9 cellular contexts compared by ENCODE assay signal in genomic region chr1:63317007-63317813, GRCh38. TPM values are rescaled to one million over a fixed set of nuclear protein-coding genes. Genes with fewer than 3 reads are reported as not detected.
DNase-seq lines count a peak whose midpoint lies in the region; ATAC-seq, FAIRE-seq and TF ChIP-seq lines count a peak whose summit lies in the region.
"Had no signal": no experiment of that assay in that cellular context is flagged by ENCODE, and none has a peak within 500 bp of the region (broad histone marks: within the 10 kb centered on the region; RNA-seq: fewer than 3 reads in every experiment).

No MANE protein-coding gene starts in this region.

- in situ Hi-C loops in G401 (cut with HindIII; ENCODE audit: low sequenced_read_pairs), result no loop called here
- in situ Hi-C loops in K562 (cut with MboI), result loop anchor here (5.0 kb wide), 1 partner anchor 125 kb away; no protein-coding TSS in a partner anchor

- TF ChIP-seq POLR2A in H54 (IDR thresholded peaks at IDR 0.05; ENCODE audit: low read depth, low read length) (no peak; the same call in 1 of the 2 replicates), K562 (conservative IDR thresholded peaks at IDR 0.05) (no peak), spleen (IDR thresholded peaks at IDR 0.05) (no peak)

- H3K4me3 ChIP-seq in K562, result peak overlapping the region; percentile 44
- peak overlapping the region; percentile 28 to 70 (median 50) for H3K4me3 ChIP-seq in spleen

- H2AFZ ChIP-seq in K562 (ENCODE audit: low read depth, low read length), result peak overlapping the region; percentile 77

- DNase-seq in G401 (ENCODE audit: low spot score), result peak; percentile 15
- peak; percentile 53 for DNase-seq in H54 (ENCODE audit: insufficient read length, low spot score)
- DNase-seq in RWPE1 (ENCODE audit: low spot score), result peak; percentile 66
- DNase-seq in K562 (ENCODE audit: extremely low read depth in 1 of 4, low spot score in 3 of 4), result peak; percentile 80 to 91 (median 85)
- peak; percentile 89 for DNase-seq in iPS-NIHi11 (ENCODE audit: low spot score)
- DNase-seq in spleen, result peak; percentile 93
- no peak for DNase-seq in OCI-M2 (lab: John Stamatoyannopoulos, UW; ENCODE audit: unreplicated experiment)

- TF ChIP-seq CTCF in LNCAP (IDR thresholded peaks at IDR 0.05) (peak; percentile 68), RWPE1 (conservative IDR thresholded peaks at IDR 0.05; ENCODE audit: low read depth) (peak; percentile 68), K562 (IDR thresholded peaks at IDR 0.05 in 2 of 3, conservative IDR thresholded peaks at IDR 0.05 in 1 of 3; ENCODE audit: insufficient read depth in 2 of 3, low read depth in 1 of 3, low read length in 3 of 3) (peak; percentile 72 to 87 (median 79)), spleen (IDR thresholded peaks at IDR 0.05 in 8 of 11, conservative IDR thresholded peaks at IDR 0.05 in 3 of 11) (peak in 9 of 11 experiments; percentile 13 to 72 (median 56))

- FAIRE-seq in H54 (lab: Jason Lieb, UNC) (no peak), K562 (lab: Jason Lieb, UNC) (peak; percentile 59)
- FAIRE-seq: colon had no signal

- H4K20me1 ChIP-seq in K562 (replicated peaks; ENCODE audit: control insufficient read depth, insufficient read depth, low read length), result no peaks in the 10 kb centered on the region

- intact Hi-C loops in K562 (cut with micrococcal nuclease), result loop anchor here (1.0 to 5.0 kb wide), 2 partner anchors 124 to 220 kb away; no protein-coding TSS in a partner anchor
- intact Hi-C loops in spleen (cut with DNase I; ENCODE audit: low total_unique reads), result no loop called here

- H3K4me1 ChIP-seq in K562 (replicated peaks in 1 of 2; ENCODE audit: control insufficient read depth in 2 of 2, insufficient read depth in 2 of 2, low read length in 2 of 2) (peaks cover 4 to 20% of the 10 kb centered on the region in 2 experiments; a peak in 4 of 5 replicates), spleen (peaks cover 4 to 56% (median 43%) of the 10 kb centered on the region in 6 donors)

- H3K9me1 ChIP-seq in K562 (ENCODE audit: control insufficient read depth, insufficient read depth, low read length), result no peaks in the 10 kb centered on the region

- CTCF ChIA-PET in RWPE1 (lab: Yijun Ruan, JAX) (interaction anchor here (0.6 to 1.8 kb wide), 6 partner anchors 9 to 219 kb away, joined by 3 to 14 read pairs (median 3); no protein-coding TSS in a partner anchor), K562 (lab: Yijun Ruan, JAX; ENCODE audit: low intra/inter-chr PET ratio) (interaction anchor here (0.5 to 2.0 kb wide), 3 partner anchors 124 to 1929 kb away, joined by 3 to 8 read pairs (median 3); no protein-coding TSS in a partner anchor)

- peak overlapping the region; percentile 48 for H3K4me2 ChIP-seq in K562 (ENCODE audit: insufficient read depth, low read length)

- H3K27me3 ChIP-seq in K562 (ENCODE audit: control insufficient read depth in 2 of 2, insufficient read depth in 2 of 2, low read length in 2 of 2) (peaks cover 0 to 4% of the 10 kb centered on the region in 2 experiments; a peak in 1 of 5 replicates), spleen (replicated peaks in 1 of 7) (peaks cover 23 to 98% (median 87%) of the 10 kb centered on the region in 7 donors)

- H3K36me3 ChIP-seq in K562 (ENCODE audit: control insufficient read depth, insufficient read depth, low read length), result no peaks in the 10 kb centered on the region
- no peaks in the 10 kb centered on the region for H3K36me3 ChIP-seq in spleen

- no peak overlapping the region for H3K27ac ChIP-seq in RWPE1
- H3K27ac ChIP-seq in K562 (ENCODE audit: extremely low read depth, low read depth, low read length), result no peak overlapping the region
- no peak overlapping the region for H3K27ac ChIP-seq in spleen

- WGBS in K562 (ENCODE audit: insufficient coverage, low coverage, missing lambda C conversion rate), result 2% methylated on average over 49 of the region's 78 CpGs
- WGBS in spleen, 5 donors, result 1 to 3% (median 2%) methylated on average over 17 to 78 of the region's 78 CpGs

- POLR2A ChIA-PET in RWPE1 (lab: Yijun Ruan, JAX; ENCODE audit: low non-redundant PET), result no interaction called here
- POLR2A ChIA-PET in K562 (lab: Yijun Ruan, JAX), result no interaction called here

- BruUV-seq in K562 (replicated peaks; lab: Mats Ljungman, UMichigan), result no TSS peak

- no peak; the same call in 1 of the 2 replicates for TF ChIP-seq EP300 in K562 (IDR thresholded peaks at IDR 0.05; ENCODE audit: low read length)

- peak overlapping the region; percentile 16 to 82; a peak in 3 of 4 replicates for H3K9ac ChIP-seq in K562 (ENCODE audit: insufficient read depth in 1 of 2, low read depth in 2 of 2, low read length in 2 of 2)

- no peaks in the 10 kb centered on the region for H3K9me3 ChIP-seq in K562 (replicated peaks; ENCODE audit: control insufficient read depth, insufficient read depth, low read depth, low read length)
- peaks cover 0 to 35% (median 0%) of the 10 kb centered on the region in 8 donors for H3K9me3 ChIP-seq in spleen

- TF ChIP-seq RAD21 in K562 (CRISPR knock-in tag; conservative IDR thresholded peaks at IDR 0.05 in 1 of 2, IDR thresholded peaks at IDR 0.05 in 1 of 2), result peak; percentile 62 to 73

- peak; percentile 99 for ATAC-seq in K562

- no peaks in the 10 kb centered on the region for H3K79me2 ChIP-seq in K562 (ENCODE audit: control insufficient read depth, insufficient read depth, low read length)

TF ChIP-seq in K562, 482 proteins besides CTCF, POLR2A, EP300 and RAD21 (continues in another document):
- TF ChIP-seq BRF1 (IDR thresholded peaks at IDR 0.05; ENCODE audit: borderline replicate concordance, extremely low read depth, insufficient read length), result no peak
- no peak for TF ChIP-seq NELFE (IDR thresholded peaks at IDR 0.05; ENCODE audit: insufficient read depth, insufficient read length)
- no peak for TF ChIP-seq NCOA1 (IDR thresholded peaks at IDR 0.05; ENCODE audit: low read depth)
- no peak for TF ChIP-seq SAFB (IDR thresholded peaks at IDR 0.05; ENCODE audit: borderline replicate concordance, low read depth, low read length)
- no peak for TF ChIP-seq RBM22 (IDR thresholded peaks at IDR 0.05; ENCODE audit: low read depth, low read length, poor library complexity, severe bottlenecking)
- TF ChIP-seq MCM3 (IDR thresholded peaks at IDR 0.05), result no peak
- no peak for TF ChIP-seq ZNF121 (CRISPR knock-in tag; conservative IDR thresholded peaks at IDR 0.05)
- TF ChIP-seq CCNT2 (IDR thresholded peaks at IDR 0.05; ENCODE audit: borderline replicate concordance, extremely low read depth, insufficient read length, low read depth, low read length), result peak; percentile 55

RNA-seq across cellular contexts. Expression of gene FOXD3, which starts 5.2 kb away (rescaled TPM):
- 0.06 TPM in 1 of 2 replicates, not detected in the other for total RNA-seq in G401 (2014; rRNA removed; shearing (Covaris generic))
- not detected in 2 replicates for total RNA-seq in K562 (2011; cell fraction: chromatin; rRNA removed; ENCODE audit: low replicate concordance)
- total RNA-seq in K562 (2011; cell fraction: nucleolus; rRNA removed), result 0.39 and 0.50 TPM in 2 replicates
- not detected in 2 replicates for total RNA-seq in K562 (2011; cell fraction: nucleoplasm; rRNA removed)
- total RNA-seq in K562 (2014; rRNA removed) (0.45 and 0.57 TPM in 2 replicates), K562 (2014; rRNA removed; fragmentation: Illumina TruSeq; extraction: Trizol) (0.07 TPM in 1 of 2 replicates, not detected in the other), K562 (2015; rRNA removed; fragmentation: Illumina TruSeq; extraction: Trizol) (not detected in 2 replicates), K562 (2021) (0.29 and 0.38 TPM in 2 replicates), spleen (under 1 TPM in 2 of 7 donors, not detected in 5; 0.17 to 0.23 TPM)
- polyA plus RNA-seq in K562 (2011; rRNA removed) (0.06 and 0.11 TPM in 2 replicates), K562 (2014; fragmentation: Illumina TruSeq; extraction: Trizol) (not detected in 2 replicates), K562 (2014; fragmentation: Nextera tagmentation; extraction: Ambion mirVana) (under 1 TPM; 0.10 to 0.13 TPM), K562 (2014; rRNA removed) (0.07 and 0.19 TPM in 2 replicates), spleen (under 1 TPM; 0.09 to 0.51 (median 0.11) TPM)
- polyA plus RNA-seq in K562 (2011; cell fraction: cytosol; rRNA removed), result 0.12 and 0.24 TPM in 2 replicates
- 0.10 and 0.34 TPM in 2 replicates for polyA plus RNA-seq in K562 (2011; cell fraction: nucleus; rRNA removed)
- 0.49 and 1.6 TPM in 2 replicates for polyA plus RNA-seq in K562 (2012)
- polyA minus RNA-seq in K562 (2011; rRNA and poly(A)+ RNA removed), result not detected in 2 replicates
- not detected in 2 replicates for polyA minus RNA-seq in K562 (2011; cell fraction: cytosol; rRNA and poly(A)+ RNA removed)
- polyA minus RNA-seq in K562 (2011; cell fraction: nucleus; rRNA and poly(A)+ RNA removed), result 0.33 TPM in 1 of 2 replicates, not detected in the other

RNA-seq across cellular contexts. Expression of gene ALG6, which starts 50.2 kb away (rescaled TPM):
- 12.5 and 19.1 TPM in 2 replicates for total RNA-seq in G401 (2014; rRNA removed; shearing (Covaris generic))
- total RNA-seq in K562 (2011; cell fraction: chromatin; rRNA removed; ENCODE audit: low replicate concordance), result 40.1 and 91.4 TPM in 2 replicates
- 22.1 and 29.7 TPM in 2 replicates for total RNA-seq in K562 (2011; cell fraction: nucleolus; rRNA removed)
- 47.5 and 55.0 TPM in 2 replicates for total RNA-seq in K562 (2011; cell fraction: nucleoplasm; rRNA removed)
- total RNA-seq in K562 (2014; rRNA removed) (18.9 and 21.1 TPM in 2 replicates), K562 (2014; rRNA removed; fragmentation: Illumina TruSeq; extraction: Trizol) (25.4 and 28.0 TPM in 2 replicates), K562 (2015; rRNA removed; fragmentation: Illumina TruSeq; extraction: Trizol) (21.1 and 23.3 TPM in 2 replicates), K562 (2021) (14.6 and 16.9 TPM in 2 replicates), spleen (10 to 100 TPM; 14.5 to 21.9 (median 18.3) TPM)
- polyA plus RNA-seq in K562 (2011; rRNA removed) (22.8 and 35.7 TPM in 2 replicates), K562 (2014; fragmentation: Illumina TruSeq; extraction: Trizol) (16.3 and 18.9 TPM in 2 replicates), K562 (2014; fragmentation: Nextera tagmentation; extraction: Ambion mirVana) (10 to 100 TPM; 26.8 to 29.1 TPM), K562 (2014; rRNA removed) (16.0 and 21.9 TPM in 2 replicates), spleen (10 to 100 TPM; 17.8 to 29.4 (median 20.8) TPM)
- polyA plus RNA-seq in K562 (2011; cell fraction: cytosol; rRNA removed), result 4.6 and 9.9 TPM in 2 replicates
- 28.0 and 34.6 TPM in 2 replicates for polyA plus RNA-seq in K562 (2011; cell fraction: nucleus; rRNA removed)
- polyA plus RNA-seq in K562 (2012), result 13.1 and 18.3 TPM in 2 replicates
- 26.1 and 32.9 TPM in 2 replicates for polyA minus RNA-seq in K562 (2011; rRNA and poly(A)+ RNA removed)
- polyA minus RNA-seq in K562 (2011; cell fraction: cytosol; rRNA and poly(A)+ RNA removed), result 6.6 and 7.6 TPM in 2 replicates
- polyA minus RNA-seq in K562 (2011; cell fraction: nucleus; rRNA and poly(A)+ RNA removed), result 28.1 and 43.3 TPM in 2 replicates
